25 cellular contexts compared by ENCODE assay signal in genomic region chr13:26910754-26911465, GRCh38.
A peak's percentile ranks its signal among the peaks of the same experiment; 100 is the strongest.
DNase-seq lines count a peak whose midpoint lies in the region; ATAC-seq and TF ChIP-seq lines count a peak whose summit lies in the region.
"Had no signal": no experiment of that assay in that cellular context is flagged by ENCODE, and none has a peak within 500 bp of the region (broad histone marks: within the 10 kb centered on the region; RNA-seq: fewer than 3 reads in every experiment).

No MANE protein-coding gene starts in this region.

- ATAC-seq in Right ventricle myocardium superior (ENCODE audit: poor library complexity) (peak; percentile 25), omental fat pad (ENCODE audit: low FRiP score) (no peak), GM18873 (IDR thresholded peaks at IDR 0.05; ENCODE audit: low FRiP score, unreplicated experiment) (no peak), GM21423 (IDR thresholded peaks at IDR 0.05; ENCODE audit: unreplicated experiment) (no peak)
- ATAC-seq in stimulated activated effector memory CD8-positive, alpha-beta T cell treated with anti-CD3 and anti-CD28 coated beads, Interleukin-12 subunit alpha, Interleukin-12 subunit beta, amount 100 ng/mL, for 72 hours, result peak; percentile 35
- ATAC-seq: PC-3 had no signal

- no peak overlapping the region for H3K4me3 ChIP-seq in coronary artery
- H3K4me3 ChIP-seq: HAP-1, MG63, SJCRH30 had no signal

- peaks cover 9% of the 10 kb centered on the region for H3K4me1 Mint-ChIP-seq in stimulated activated effector memory CD8-positive, alpha-beta T cell treated with anti-CD3 and anti-CD28 coated beads, Interleukin-12 subunit alpha, Interleukin-12 subunit beta, amount 100 ng/mL, for 72 hours

- TF ChIP-seq CTCF in coronary artery (IDR thresholded peaks at IDR 0.05), result no peak
- no peak for TF ChIP-seq CTCF in omental fat pad (IDR thresholded peaks at IDR 0.05)

- H3K27ac Mint-ChIP-seq in stimulated activated effector memory CD8-positive, alpha-beta T cell treated with anti-CD3 and anti-CD28 coated beads, Interleukin-12 subunit alpha, Interleukin-12 subunit beta, amount 100 ng/mL, for 72 hours, result no peak overlapping the region
- H3K27ac Mint-ChIP-seq: CD14-positive monocyte, HFFc6 had no signal

- no peak overlapping the region for H3K27ac ChIP-seq in coronary artery
- H3K27ac ChIP-seq: 22Rv1, SJCRH30 had no signal

- DNase-seq in Right ventricle myocardium superior (no peak), cardiac septum (ENCODE audit: low spot score) (no peak), coronary artery (ENCODE audit: low spot score) (peak; percentile 36), mesenteric fat pad (ENCODE audit: low spot score) (peak; percentile 43), omental fat pad (ENCODE audit: low spot score) (no peak)
- no peak for DNase-seq in stimulated activated effector memory CD8-positive, alpha-beta T cell treated with anti-CD3 and anti-CD28 coated beads, Interleukin-12 subunit alpha, Interleukin-12 subunit beta, amount 100 ng/mL, for 72 hours (ENCODE audit: low spot score in 2 of 2)
- DNase-seq: BE2C; CD8-positive, alpha-beta memory T cell; DND-41; GOT3; HFFc6; KBM-7; MG63; NCI-H2029; NCI-H446 treated with DMSO at 0.1 percent for 48 hours; NCI-H526; NCI-H82; NK-92 treated with Interleukin-12 subunit alpha and Interleukin-12 subunit beta, amount 100 ng/mL, for 24 hours; PC-3; SJCRH30 had no signal

- intact Hi-C loops in Right ventricle myocardium superior (cut with DNase I), result no loop called here
- intact Hi-C loops in cardiac septum (cut with DNase I), result no loop called here

- no peaks in the 10 kb centered on the region for H3K36me3 Mint-ChIP-seq in stimulated activated effector memory CD8-positive, alpha-beta T cell treated with anti-CD3 and anti-CD28 coated beads, Interleukin-12 subunit alpha, Interleukin-12 subunit beta, amount 100 ng/mL, for 72 hours
- H3K36me3 Mint-ChIP-seq: CD14-positive monocyte; CD8-positive, alpha-beta memory T cell had no signal

- no peak overlapping the region for H3K4me3 Mint-ChIP-seq in stimulated activated effector memory CD8-positive, alpha-beta T cell treated with anti-CD3 and anti-CD28 coated beads, Interleukin-12 subunit alpha, Interleukin-12 subunit beta, amount 100 ng/mL, for 72 hours
- H3K4me3 Mint-ChIP-seq: CD14-positive monocyte; CD8-positive, alpha-beta memory T cell; HFFc6 had no signal

- no peaks in the 10 kb centered on the region for H3K9me3 Mint-ChIP-seq in stimulated activated effector memory CD8-positive, alpha-beta T cell treated with anti-CD3 and anti-CD28 coated beads, Interleukin-12 subunit alpha, Interleukin-12 subunit beta, amount 100 ng/mL, for 72 hours
- H3K9me3 Mint-ChIP-seq: CD8-positive, alpha-beta memory T cell; HFFc6 had no signal

Comparison
In these comparisons a context has a peak if more than half of its experiments do, and no peak if none do; other contexts are left out.
1. ATAC-seq: peak in Right ventricle myocardium superior (single experiment) and stimulated activated effector memory CD8-positive, alpha-beta T cell treated with anti-CD3 and anti-CD28 coated beads, Interleukin-12 subunit alpha, Interleukin-12 subunit beta, amount 100 ng/mL, for 72 hours (single experiment); none in omental fat pad (single experiment), GM18873 (single experiment) and GM21423 (single experiment).
2. DNase-seq: peak in coronary artery (single experiment) and mesenteric fat pad (single experiment); none in Right ventricle myocardium superior (single experiment), cardiac septum (single experiment), stimulated activated effector memory CD8-positive, alpha-beta T cell treated with anti-CD3 and anti-CD28 coated beads, Interleukin-12 subunit alpha, Interleukin-12 subunit beta, amount 100 ng/mL, for 72 hours (0 of 2) and omental fat pad (single experiment).